10 cellular contexts compared by ENCODE assay signal in genomic region chr2:216634317-216635148, GRCh38. TPM values are rescaled to one million over a fixed set of nuclear protein-coding genes. Genes with fewer than 3 reads are reported as not detected.
DNase-seq lines count a peak whose midpoint lies in the region; ATAC-seq and TF ChIP-seq lines count a peak whose summit lies in the region.
"Had no signal": no experiment of that assay in that cellular context is flagged by ENCODE, and none has a peak within 500 bp of the region (broad histone marks: within the 10 kb centered on the region; RNA-seq: fewer than 3 reads in every experiment).

No MANE protein-coding gene starts in this region.

- 18 to 19% methylated on average over 24 of the region's 24 CpGs for WGBS in heart right ventricle, 2 donors
- WGBS in body of pancreas, 2 donors = 4 to 7% methylated on average over 23 to 24 of the region's 24 CpGs

- H3K4me3 ChIP-seq in heart right ventricle (peak overlapping the region; percentile 56 to 81 (median 68)), body of pancreas (peak overlapping the region; percentile 1 to 32), mucosa of rectum (ENCODE audit: low read length in 2 of 2) (peak overlapping the region; percentile 68 to 71)
- H3K4me3 ChIP-seq: GM12878 had no signal

- TF ChIP-seq CTCF in heart right ventricle (IDR thresholded peaks at IDR 0.05) (no peak), body of pancreas (IDR thresholded peaks at IDR 0.05) (no peak)

- DNase-seq in heart right ventricle (no peak), left ventricle myocardium superior (no peak), body of pancreas (no peak), RPMI8226 (no peak), ecto neural progenitor cell (ENCODE audit: low spot score) (no peak), SHP77 treated with DMSO at 0.1 percent for 48 hours (lab: John Stamatoyannopoulos, UW) (no peak)
- DNase-seq in stimulated activated naive CD4-positive, alpha-beta T cell (lab: John Stamatoyannopoulos, UW) = no peak
- DNase-seq: NCI-H524 treated with DMSO at 0.1 percent for 48 hours had no signal

- TF ChIP-seq POLR2A in body of pancreas (IDR thresholded peaks at IDR 0.05) = no peak

- H3K4me1 ChIP-seq in heart right ventricle (peaks cover 0 to 51% (median 30%) of the 10 kb centered on the region in 9 donors), body of pancreas (peaks cover 49% of the 10 kb centered on the region), mucosa of rectum (ENCODE audit: control insufficient read depth in 2 of 2, insufficient read depth in 2 of 2, low read length in 2 of 2) (peaks cover 12 to 17% of the 10 kb centered on the region in 2 donors)

- peaks cover 0 to 2% (median 0%) of the 10 kb centered on the region in 9 donors for H3K36me3 ChIP-seq in heart right ventricle
- no peaks in the 10 kb centered on the region for H3K36me3 ChIP-seq in body of pancreas (replicated peaks in 1 of 2; ENCODE audit: insufficient read depth in 1 of 2, low read depth in 2 of 2)
- no peaks in the 10 kb centered on the region for H3K36me3 ChIP-seq in mucosa of rectum (ENCODE audit: control insufficient read depth in 2 of 2, insufficient read depth in 2 of 2, low read length in 2 of 2)

- peaks cover 0 to 42% (median 0%) of the 10 kb centered on the region in 7 donors for H3K27me3 ChIP-seq in heart right ventricle
- H3K27me3 ChIP-seq in body of pancreas = no peaks in the 10 kb centered on the region
- H3K27me3 ChIP-seq in mucosa of rectum (ENCODE audit: control insufficient read depth in 2 of 2, insufficient read depth in 2 of 2, low read length in 2 of 2) = peaks cover 7 to 11% of the 10 kb centered on the region in 2 donors

- peak overlapping the region in 8 of 10 donors; percentile 22 to 74 (median 56) for H3K27ac ChIP-seq in heart right ventricle
- peak overlapping the region; percentile 11 to 71 (median 59) for H3K27ac ChIP-seq in body of pancreas
- peak overlapping the region in 1 of 2 donors; percentile 15 for H3K27ac ChIP-seq in mucosa of rectum (ENCODE audit: low read depth in 2 of 2, low read length in 2 of 2)

- intact Hi-C loops in heart right ventricle (cut with DNase I) (loop anchor here in 3 of 10 donors (5.0 to 10.0 kb wide), 3 partner anchors 42 to 97 kb away; no protein-coding TSS in a partner anchor), left ventricle myocardium superior (cut with micrococcal nuclease) (no loop called here), body of pancreas (cut with DNase I) (no loop called here)

- ATAC-seq in heart right ventricle (peak in 2 of 8 donors; percentile 2 to 8), left ventricle myocardium superior (no peak), body of pancreas (no peak)
- ATAC-seq: GM12878 had no signal

- H3K9me3 ChIP-seq in heart right ventricle = no peaks in the 10 kb centered on the region
- H3K9me3 ChIP-seq in body of pancreas = no peaks in the 10 kb centered on the region
- no peaks in the 10 kb centered on the region for H3K9me3 ChIP-seq in mucosa of rectum (ENCODE audit: control insufficient read depth in 2 of 2, low read length in 2 of 2)

- H3K9ac ChIP-seq in mucosa of rectum (ENCODE audit: low read depth in 1 of 2, low read length in 2 of 2) = peak overlapping the region; percentile 15 to 66

RNA-seq across cellular contexts. Expression of gene IGFBP2, which starts 1.3 kb away (rescaled TPM):
- total RNA-seq in heart right ventricle (100 to 1,000 TPM in 6 of 10 donors, 10 to 100 TPM in 4; 26.0 to 361 (median 109) TPM), left ventricle myocardium superior (50.7 TPM), body of pancreas (100 to 1,000 TPM; 129 to 170 TPM)
- polyA plus RNA-seq in heart right ventricle = 100 to 1,000 TPM in 1 of 2 donors, 10 to 100 TPM in 1; 75.4 to 171 TPM

Comparison
In these comparisons a context has a peak if more than half of its experiments do, and no peak if none do; other contexts are left out.
1. H3K4me3 ChIP-seq: peak in every context shown above with its lines; median percentile 70 in mucosa of rectum; 68 in heart right ventricle; 16 in body of pancreas.